In the genomic region with DNA sequence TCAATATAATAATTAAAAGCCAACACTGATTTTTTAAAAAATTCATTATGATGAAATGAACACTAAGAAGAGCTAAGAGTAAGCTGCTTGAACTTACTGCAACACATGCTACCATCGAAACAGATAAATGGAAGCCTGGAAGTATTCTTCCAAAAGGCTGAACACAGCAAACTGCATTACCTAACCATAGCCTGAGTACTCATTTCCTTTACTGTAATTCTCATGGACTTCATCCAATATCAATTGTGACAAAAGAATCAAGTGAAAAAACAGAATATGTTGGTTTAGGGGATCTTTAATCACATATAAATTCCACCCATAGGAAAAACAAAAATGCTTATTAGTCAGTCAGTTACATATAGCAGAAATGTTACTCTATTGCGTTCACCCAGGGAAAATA, we compare ENCODE assay signal across 17 cellular contexts.
A peak's percentile ranks its signal among the peaks of the same experiment; 100 is the strongest.
DNase-seq lines count a peak whose midpoint lies in the region; ATAC-seq and TF ChIP-seq lines count a peak whose summit lies in the region.
"Had no signal": no experiment of that assay in that cellular context is flagged by ENCODE, and none has a peak within 500 bp of the region (broad histone marks: within the 10 kb centered on the region; RNA-seq: fewer than 3 reads in every experiment).

No MANE protein-coding gene starts in this region.

- TF ChIP-seq POLR2A in breast epithelium (IDR thresholded peaks at IDR 0.05) (no peak), esophagus muscularis mucosa (IDR thresholded peaks at IDR 0.05; ENCODE audit: low read depth) (no peak)

- peak overlapping the region; percentile 33 for H3K27ac Mint-ChIP-seq in MCF 10A (ENCODE audit: low read depth, unreplicated experiment)
- H3K27ac Mint-ChIP-seq: CD8-positive, alpha-beta memory T cell; HFFc6 had no signal

- H3K27me3 ChIP-seq in breast epithelium (no peaks in the 10 kb centered on the region), esophagus muscularis mucosa (no peaks in the 10 kb centered on the region)
- H3K27me3 ChIP-seq: BLaER1 had no signal

- H3K9me3 Mint-ChIP-seq in MCF 10A (ENCODE audit: unreplicated experiment) = peaks cover 6% of the 10 kb centered on the region
- H3K9me3 Mint-ChIP-seq: HFFc6 had no signal

- H3K27me3 Mint-ChIP-seq in MCF 10A (ENCODE audit: insufficient read depth, unreplicated experiment) = no peaks in the 10 kb centered on the region
- H3K27me3 Mint-ChIP-seq: CD8-positive, alpha-beta memory T cell had no signal

- peaks cover 5% of the 10 kb centered on the region for H3K4me1 Mint-ChIP-seq in MCF 10A (ENCODE audit: insufficient read depth, unreplicated experiment)
- H3K4me1 Mint-ChIP-seq: CD8-positive, alpha-beta memory T cell had no signal

- TF ChIP-seq EP300 in esophagus muscularis mucosa (IDR thresholded peaks at IDR 0.05) = no peak

- 98% methylated on average over 2 of the region's 2 CpGs for WGBS in esophagus muscularis mucosa

- intact Hi-C loops in MCF 10A (cut with micrococcal nuclease) (no loop called here), breast epithelium (cut with DNase I; ENCODE audit: low total_unique reads) (no loop called here), esophagus muscularis mucosa (cut with DNase I) (no loop called here)

- TF ChIP-seq CTCF in MCF 10A (IDR thresholded peaks at IDR 0.05; ENCODE audit: unreplicated experiment) (no peak), breast epithelium (IDR thresholded peaks at IDR 0.05) (no peak), fibroblast of the aortic adventitia (IDR thresholded peaks at IDR 0.05; ENCODE audit: insufficient read depth, low read length) (no peak), esophagus muscularis mucosa (IDR thresholded peaks at IDR 0.05) (no peak)

- H3K9me3 ChIP-seq in breast epithelium (no peaks in the 10 kb centered on the region), esophagus muscularis mucosa (no peaks in the 10 kb centered on the region)
- H3K9me3 ChIP-seq: BLaER1, Caco-2 had no signal

- H3K27ac ChIP-seq in breast epithelium = no peak overlapping the region
- H3K27ac ChIP-seq in esophagus muscularis mucosa (replicated peaks in 1 of 4) = no peak overlapping the region
- H3K27ac ChIP-seq: 22Rv1, BLaER1, HL-60 had no signal

- CTCF ChIA-PET in MCF 10A (lab: Yijun Ruan, JAX) = interaction anchor here (0.5 to 0.7 kb wide), 2 partner anchors 8 to 263 kb away, joined by 3 read pairs; no protein-coding TSS in a partner anchor

- peaks cover 89% of the 10 kb centered on the region for H3K36me3 Mint-ChIP-seq in MCF 10A (ENCODE audit: insufficient read depth, unreplicated experiment)

- H3K36me3 ChIP-seq in breast epithelium (peaks cover 5% of the 10 kb centered on the region), esophagus muscularis mucosa (peaks cover 6 to 96% (median 70%) of the 10 kb centered on the region in 4 donors)

- H3K4me3 ChIP-seq in breast epithelium (no peak overlapping the region), fibroblast of the aortic adventitia (ENCODE audit: low read depth, low read length) (no peak overlapping the region), esophagus muscularis mucosa (no peak overlapping the region)
- H3K4me3 ChIP-seq: BLaER1 had no signal

- no peak for DNase-seq in MCF 10A (ENCODE audit: unreplicated experiment)
- no peak for DNase-seq in breast epithelium (ENCODE audit: low spot score in 2 of 2)
- DNase-seq in dermis microvascular lymphatic vessel endothelial cell (ENCODE audit: low read depth in 2 of 2) = peak; percentile 51 to 72
- DNase-seq in fibroblast of the aortic adventitia (ENCODE audit: low read depth) = peak; percentile 41
- DNase-seq in esophagus muscularis mucosa (ENCODE audit: extremely low spot score) = no peak
- no peak for DNase-seq in GOT3 (lab: John Stamatoyannopoulos, UW)
- no peak for DNase-seq in activated CD4-positive, alpha-beta T cell treated with anti-CD3 and anti-CD28 coated beads for 48 hours
- DNase-seq: AML-193; Caco-2; CD8-positive, alpha-beta memory T cell; GF-D8; HCEC 1CT; HFFc6 had no signal

- H3K4me3 Mint-ChIP-seq in MCF 10A (ENCODE audit: unreplicated experiment) = no peak overlapping the region
- H3K4me3 Mint-ChIP-seq: CD8-positive, alpha-beta memory T cell; HFFc6 had no signal

- H3K4me1 ChIP-seq in breast epithelium (no peaks in the 10 kb centered on the region), esophagus muscularis mucosa (peaks cover 0 to 4% (median 0%) of the 10 kb centered on the region in 4 donors)
- H3K4me1 ChIP-seq: BLaER1, Caco-2 had no signal

- POLR2A ChIA-PET in MCF 10A (lab: Yijun Ruan, JAX) = interaction anchor here (0.6 kb wide), 1 partner anchor 300 kb away, joined by 3 read pairs; no protein-coding TSS in a partner anchor

- ATAC-seq in HG03045 (IDR thresholded peaks at IDR 0.05; ENCODE audit: unreplicated experiment) = no peak

- BruUV-seq in MCF 10A (replicated peaks; lab: Mats Ljungman, UMichigan) = no TSS peak

Comparison
In these comparisons a context has a peak if more than half of its experiments do, and no peak if none do; other contexts are left out.
1. DNase-seq: peak in dermis microvascular lymphatic vessel endothelial cell (2 of 2) and fibroblast of the aortic adventitia (single experiment); none in MCF 10A (single experiment), breast epithelium (0 of 2), esophagus muscularis mucosa (single experiment), GOT3 (single experiment) and activated CD4-positive, alpha-beta T cell treated with anti-CD3 and anti-CD28 coated beads for 48 hours (single experiment).